13 cellular contexts compared by ENCODE assay signal in the genomic region with DNA sequence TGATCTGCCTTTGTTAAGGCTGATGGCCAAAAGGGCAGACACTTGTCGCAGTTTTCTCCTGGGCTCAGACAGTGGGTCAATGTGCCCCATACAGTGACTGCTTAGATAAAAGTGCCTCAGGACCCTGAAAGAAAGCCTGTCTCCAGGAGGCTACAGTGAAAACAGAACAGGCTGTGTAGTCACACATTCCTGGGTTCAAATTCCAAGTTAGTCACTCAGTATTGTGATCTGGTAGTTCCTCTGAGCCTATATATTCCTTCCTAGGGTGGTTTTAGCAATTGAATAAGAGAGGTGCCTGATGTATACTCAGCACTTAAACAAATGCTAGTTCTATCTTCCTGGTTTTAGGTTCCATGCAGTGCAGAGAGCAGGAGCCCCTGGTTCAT. TPM values are rescaled to one million over a fixed set of nuclear protein-coding genes. Genes with fewer than 3 reads are reported as not detected.
DNase-seq lines count a peak whose midpoint lies in the region; ATAC-seq and TF ChIP-seq lines count a peak whose summit lies in the region.
"Had no signal": no experiment of that assay in that cellular context is flagged by ENCODE, and none has a peak within 500 bp of the region (broad histone marks: within the 10 kb centered on the region; RNA-seq: fewer than 3 reads in every experiment).

No MANE protein-coding gene starts in this region.

- no peaks in the 10 kb centered on the region for H3K36me3 ChIP-seq in HUES6 (ENCODE audit: control insufficient read depth, insufficient read depth, low read length)
- no peaks in the 10 kb centered on the region for H3K36me3 ChIP-seq in brain microvascular endothelial cell (replicated peaks)
- no peaks in the 10 kb centered on the region for H3K36me3 ChIP-seq in tibial artery
- no peaks in the 10 kb centered on the region for H3K36me3 ChIP-seq in body of pancreas (replicated peaks in 1 of 2; ENCODE audit: insufficient read depth in 1 of 2, low read depth in 2 of 2)

- intact Hi-C loops in left colon (cut with DNase I, micrococcal nuclease) = no loop called here
- intact Hi-C loops in tibial artery (cut with DNase I; ENCODE audit: low total_unique reads) = no loop called here
- intact Hi-C loops in body of pancreas (cut with DNase I) = no loop called here

- no peak for TF ChIP-seq CTCF in brain microvascular endothelial cell (IDR thresholded peaks at IDR 0.05; ENCODE audit: low read depth, low read length, missing control alignments)
- TF ChIP-seq CTCF in tibial artery (IDR thresholded peaks at IDR 0.05) = no peak
- TF ChIP-seq CTCF in body of pancreas (IDR thresholded peaks at IDR 0.05) = no peak

- H3K27ac ChIP-seq in HUES6 (ENCODE audit: low read depth, low read length) = 0 out of 2 replicates have a peak overlapping the region, but pooled peaks have one; percentile 36
- H3K27ac ChIP-seq in brain microvascular endothelial cell = peak overlapping the region; percentile 79
- H3K27ac ChIP-seq in tibial artery = peak overlapping the region; percentile 71 to 77
- H3K27ac ChIP-seq in body of pancreas = no peak overlapping the region

- DNase-seq in brain microvascular endothelial cell (peak; percentile 71), left colon (no peak), tibial artery (no peak), body of pancreas (no peak), GDM1 (lab: John Stamatoyannopoulos, UW) (no peak), SKM-1 treated with dmso at 0.1 percent for 144 hours (lab: John Stamatoyannopoulos, UW; ENCODE audit: unreplicated experiment) (no peak)
- DNase-seq: activated naive CD8-positive, alpha-beta T cell treated with anti-CD3 and anti-CD28 coated beads for 36 hours; CD8-positive, alpha-beta memory T cell; dermis blood vessel endothelial cell; kidney; naive thymus-derived CD4-positive, alpha-beta T cell; NCI-H1930 had no signal

- H3K27me3 ChIP-seq in HUES6 (ENCODE audit: control insufficient read depth, insufficient read depth, low read length) (no peaks in the 10 kb centered on the region), brain microvascular endothelial cell (replicated peaks) (no peaks in the 10 kb centered on the region), tibial artery (no peaks in the 10 kb centered on the region), body of pancreas (no peaks in the 10 kb centered on the region)

- 55 to 90% methylated on average over 1 of the region's 1 CpG for WGBS in body of pancreas, 2 donors

- no peak overlapping the region for H3K9ac ChIP-seq in HUES6 (ENCODE audit: low read length)

- ATAC-seq in left colon (peak; percentile 28), body of pancreas (no peak)
- ATAC-seq: naive thymus-derived CD4-positive, alpha-beta T cell had no signal

- H3K4me1 ChIP-seq in HUES6 (ENCODE audit: control insufficient read depth, insufficient read depth, low read length) (peaks cover 29% of the 10 kb centered on the region), tibial artery (peaks cover 0 to 100% (median 79%) of the 10 kb centered on the region in 4 donors), body of pancreas (peaks cover 41% of the 10 kb centered on the region)

- H3K9me3 ChIP-seq in HUES6 (ENCODE audit: control insufficient read depth, insufficient read depth, low read depth, low read length) (no peaks in the 10 kb centered on the region), tibial artery (no peaks in the 10 kb centered on the region), body of pancreas (no peaks in the 10 kb centered on the region)

- H3K4me3 ChIP-seq in HUES6 (ENCODE audit: low read depth, low read length) (no peak overlapping the region), brain microvascular endothelial cell (ENCODE audit: low read depth, low read length) (no peak overlapping the region), tibial artery (no peak overlapping the region), body of pancreas (no peak overlapping the region)

- in situ Hi-C loops in brain microvascular endothelial cell (cut with HindIII; ENCODE audit: low pct_ligation_motif_present, low sequenced_read_pairs) = no loop called here

- TF ChIP-seq POLR2A in body of pancreas (IDR thresholded peaks at IDR 0.05) = no peak

RNA-seq across cellular contexts. Expression of gene RPL37A, which starts 54.4 kb away (rescaled TPM):
- total RNA-seq in left colon (1,000 to 10,000 TPM; 1,768 to 1,865 TPM), body of pancreas (1,000 to 10,000 TPM in 1 of 2 donors, 100 to 1,000 TPM in 1; 452 to 1,069 TPM)

Comparison
In these comparisons a context has a peak if more than half of its experiments do, and no peak if none do; other contexts are left out.
1. H3K27ac ChIP-seq: peak in HUES6 (single experiment), brain microvascular endothelial cell (single experiment) and tibial artery (2 of 2); none in body of pancreas (0 of 4).